In genomic region chr2:160043265-160043664, GRCh38 we compare ENCODE assay signal across 15 cellular contexts. TPM values are rescaled to one million over a fixed set of nuclear protein-coding genes. Genes with fewer than 3 reads are reported as not detected.
"Had no signal": no experiment of that assay in that cellular context is flagged by ENCODE, and none has a peak within 500 bp of the region (broad histone marks: within the 10 kb centered on the region; RNA-seq: fewer than 3 reads in every experiment).

No MANE protein-coding gene starts in this region.

- ATAC-seq: body of pancreas; stimulated activated naive CD8-positive, alpha-beta T cell treated with anti-CD3 and anti-CD28 coated beads, Interleukin-15, Interleukin-2, amounts not matched to agents 100 U/mL and 50 U/mL, for 24 hours; upper lobe of right lung had no signal

- H3K36me3 ChIP-seq: adrenal gland, sigmoid colon, upper lobe of right lung had no signal

- H3K9me3 ChIP-seq: adrenal gland, body of pancreas, sigmoid colon, upper lobe of right lung had no signal

- H3K27me3 ChIP-seq: adrenal gland, body of pancreas, sigmoid colon, upper lobe of right lung had no signal

- H3K4me3 ChIP-seq: adrenal gland, body of pancreas, sigmoid colon, upper lobe of right lung had no signal

- DNase-seq: activated B cell treated with CpG ODN at 0.5 μM for 24 hours; activated CD4-positive, alpha-beta T cell treated with anti-CD3 and anti-CD28 coated beads, Interleukin-2, amount 10 ng/mL, durations not matched to agents 7 days and 5 days; activated naive CD4-positive, alpha-beta T cell treated with anti-CD3 and anti-CD28 coated beads, Interleukin-2, amount 50 U/mL, for 16 hours; activated T-cell treated with anti-CD3 and anti-CD28 coated beads for 4 hours; adrenal gland; body of pancreas; effector memory CD4-positive, alpha-beta T cell; hypothalamus; nephron progenitor cell; sigmoid colon; stimulated activated CD4-positive, alpha-beta T cell treated with anti-CD3 and anti-CD28 coated beads, Interleukin-4, amount 100 ng/mL, for 1 hour; stimulated activated CD8-positive, alpha-beta memory T cell treated with anti-CD3 and anti-CD28 coated beads, Interleukin-4, amount 100 ng/mL, for 48 hours; stimulated activated naive CD8-positive, alpha-beta T cell treated with anti-CD3 and anti-CD28 coated beads, Interleukin-15, Interleukin-2, amounts not matched to agents 100 U/mL and 50 U/mL, for 24 hours; upper lobe of right lung had no signal

- H3K4me1 ChIP-seq: adrenal gland had no signal

- H3K27ac ChIP-seq: adrenal gland, body of pancreas, sigmoid colon, upper lobe of right lung had no signal

RNA-seq across cellular contexts. Expression of gene PLA2R1, which starts 19.1 kb away (rescaled TPM):
- total RNA-seq: activated B cell treated with CpG ODN at 0.5 μM for 24 hours; activated CD4-positive, alpha-beta T cell treated with anti-CD3 and anti-CD28 coated beads, Interleukin-2, amount 10 ng/mL, durations not matched to agents 7 days and 5 days; activated CD8-positive, alpha-beta memory T cell treated with anti-CD3 and anti-CD28 coated beads for 36 hours had no signal
